Comparison of ENCODE assay signal across 8 cellular contexts in the genomic region with DNA sequence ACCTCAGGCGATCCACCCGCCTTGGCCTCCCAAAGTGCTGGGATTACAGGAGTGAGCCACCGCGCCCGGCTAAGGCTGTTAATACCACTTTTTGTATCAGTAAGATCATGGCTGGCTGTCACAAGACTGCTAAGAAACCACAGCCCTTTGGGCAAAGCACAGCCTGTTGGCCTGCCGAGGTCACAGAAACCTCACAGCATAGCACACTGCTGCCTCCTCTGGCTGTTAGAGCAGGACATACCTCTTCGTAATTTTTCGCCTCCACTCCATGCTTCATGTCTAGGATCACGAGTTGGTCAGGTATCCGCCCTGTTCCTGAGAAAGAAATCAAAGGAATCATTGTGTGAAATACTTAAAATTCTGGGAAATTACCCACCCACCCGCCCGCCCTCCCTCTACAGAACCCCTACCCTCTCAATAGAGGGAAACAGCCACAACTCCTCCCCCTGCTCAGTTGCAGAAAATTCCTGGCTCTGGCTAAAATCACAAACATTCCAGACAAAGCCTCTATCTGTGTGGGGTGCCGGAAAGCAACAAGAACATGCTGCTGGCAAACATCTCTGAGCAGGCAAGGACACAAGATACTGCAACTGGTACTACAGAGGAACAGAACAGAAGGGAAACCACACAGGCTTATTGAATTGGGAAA. TPM values are rescaled to one million over a fixed set of nuclear protein-coding genes. Genes with fewer than 3 reads are reported as not detected.
DNase-seq lines count a peak whose midpoint lies in the region; ATAC-seq, FAIRE-seq and TF ChIP-seq lines count a peak whose summit lies in the region.

No MANE protein-coding gene starts in this region.

- ATAC-seq in GM18858 (IDR thresholded peaks at IDR 0.05; ENCODE audit: unreplicated experiment) (no peak), GM18870 (IDR thresholded peaks at IDR 0.05; ENCODE audit: unreplicated experiment) (no peak), HG02678 (IDR thresholded peaks at IDR 0.05; ENCODE audit: unreplicated experiment) (no peak)

- no peaks in the 10 kb centered on the region for H3K27me3 ChIP-seq in HL-60 (ENCODE audit: insufficient read depth, poor library complexity, severe bottlenecking)
- H3K27me3 ChIP-seq in astrocyte (ENCODE audit: insufficient read depth, low read length): no peaks in the 10 kb centered on the region
- H3K27me3 ChIP-seq in right atrium auricular region: no peaks in the 10 kb centered on the region

- no peak overlapping the region for H3K4me3 Mint-ChIP-seq in astrocyte (ENCODE audit: unreplicated experiment)

- peaks cover 72% of the 10 kb centered on the region for H3K79me2 ChIP-seq in astrocyte (ENCODE audit: insufficient read depth, low read length)

- H3K27me3 Mint-ChIP-seq in astrocyte (ENCODE audit: low read depth, unreplicated experiment): no peaks in the 10 kb centered on the region

- H3K4me2 ChIP-seq in astrocyte (ENCODE audit: low read length): peak overlapping the region; percentile 66

- no peak for FAIRE-seq in astrocyte (lab: Jason Lieb, UNC)

- H3K9me3 ChIP-seq in astrocyte (ENCODE audit: insufficient read depth, low read depth, low read length): no peaks in the 10 kb centered on the region
- H3K9me3 ChIP-seq in right atrium auricular region: no peaks in the 10 kb centered on the region

- peaks cover 19% of the 10 kb centered on the region for H3K36me3 ChIP-seq in astrocyte (ENCODE audit: insufficient read depth, low read length)
- peaks cover 23% of the 10 kb centered on the region for H3K36me3 ChIP-seq in right atrium auricular region

- intact Hi-C loops in posterior cingulate gyrus (cut with DNase I): no loop called here

- H3K27ac ChIP-seq in HL-60 (replicated peaks) (peak overlapping the region; percentile 48), astrocyte (ENCODE audit: low read depth, low read length) (peak overlapping the region; percentile 79), right atrium auricular region (peak overlapping the region; percentile 80 to 88)

- H3K4me1 ChIP-seq in astrocyte (ENCODE audit: insufficient read depth, low read length) (peaks cover 7% of the 10 kb centered on the region), right atrium auricular region (peaks cover 0 to 66% of the 10 kb centered on the region in 2 donors)

- peaks cover 39% of the 10 kb centered on the region for H3K4me1 Mint-ChIP-seq in astrocyte (ENCODE audit: low read depth, unreplicated experiment)

- TF ChIP-seq CTCF in HL-60 (IDR thresholded peaks at IDR 0.05; ENCODE audit: insufficient read depth, low read length) (no peak), astrocyte (IDR thresholded peaks at IDR 0.05; ENCODE audit: insufficient read depth, low read depth, low read length) (peak; percentile 35), right atrium auricular region (IDR thresholded peaks at IDR 0.05) (peak; percentile 17 to 57)

- no peaks in the 10 kb centered on the region for H3K9me3 Mint-ChIP-seq in astrocyte (ENCODE audit: unreplicated experiment)

- H3K36me3 Mint-ChIP-seq in astrocyte (ENCODE audit: low read depth, unreplicated experiment): peaks cover 5% of the 10 kb centered on the region

- H3K4me3 ChIP-seq in HL-60 (replicated peaks; ENCODE audit: insufficient read depth, low read length): no peak overlapping the region
- H3K4me3 ChIP-seq in astrocyte (ENCODE audit: insufficient read depth, low read depth, low read length): no peak overlapping the region
- H3K4me3 ChIP-seq in right atrium auricular region: peak overlapping the region in 1 of 2 donors; percentile 5

- H4K20me1 ChIP-seq in astrocyte (ENCODE audit: insufficient read depth, low read length): peaks cover 48% of the 10 kb centered on the region

- peak overlapping the region; percentile 63 for H3K9ac ChIP-seq in astrocyte (ENCODE audit: low read length)

- H2AFZ ChIP-seq in astrocyte (ENCODE audit: low read depth, low read length): no peak overlapping the region

- peak overlapping the region; percentile 93 for H3K27ac Mint-ChIP-seq in astrocyte (ENCODE audit: unreplicated experiment)

- DNase-seq in HL-60 (ENCODE audit: low read depth in 1 of 2, low spot score in 1 of 2) (peak in 1 of 2 experiments; percentile 79), astrocyte (ENCODE audit: low read depth) (peak; percentile 91), right atrium auricular region (ENCODE audit: low spot score) (peak; percentile 95), posterior cingulate gyrus (peak; percentile 52 to 95 (median 73))
- no peak for DNase-seq in central memory CD4-positive, alpha-beta T cell

RNA-seq across cellular contexts. Expression of gene NEK9, which starts 20.7 kb away (rescaled TPM):
- 45.2 and 56.3 TPM in 2 replicates for total RNA-seq in astrocyte
- total RNA-seq in right atrium auricular region: 10 to 100 TPM; 45.7 to 49.2 TPM

RNA-seq across cellular contexts. Expression of gene TMED10, which starts 28.9 kb away (rescaled TPM):
- total RNA-seq in astrocyte (331 and 359 TPM in 2 replicates), right atrium auricular region (100 to 1,000 TPM; 261 to 325 TPM)
